9 cellular contexts compared by ENCODE assay signal in the genomic region with DNA sequence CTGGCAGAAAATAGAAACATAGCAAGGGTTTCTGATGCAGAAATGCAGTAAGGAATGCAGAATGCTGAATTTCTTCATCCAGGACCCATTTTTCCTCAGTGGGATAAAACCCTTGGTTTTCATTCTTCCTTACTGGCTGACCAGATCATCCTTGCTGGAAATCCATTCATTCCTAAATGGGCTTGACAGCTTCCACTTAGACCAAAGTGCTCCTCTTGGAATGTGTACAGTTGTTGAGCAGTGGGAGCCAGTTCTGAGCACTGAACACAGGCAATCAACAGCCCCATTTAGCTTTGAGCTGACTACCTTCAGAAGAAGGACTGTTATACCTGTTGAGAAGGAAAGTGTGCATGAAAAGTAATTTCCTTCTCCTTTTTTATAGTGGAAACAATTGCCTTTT.
"Had no signal": no experiment of that assay in that cellular context is flagged by ENCODE, and none has a peak within 500 bp of the region (broad histone marks: within the 10 kb centered on the region; RNA-seq: fewer than 3 reads in every experiment).

No MANE protein-coding gene starts in this region.

- H3K9ac ChIP-seq: GM23248 had no signal

- H3K4me3 ChIP-seq: GM23248, HAP-1 had no signal

- H3K27ac ChIP-seq: GM23248, HL-60 had no signal

- ATAC-seq: HCT116, HepG2 had no signal

- H2AFZ ChIP-seq: GM23248 had no signal

- H3K9me3 ChIP-seq: HAP-1 had no signal

- H3K36me3 ChIP-seq: HAP-1 had no signal

- DNase-seq: GM23248, GOT3, H7, HFFc6, KBM-7 had no signal

- H3K4me1 ChIP-seq: HAP-1 had no signal
